17 cellular contexts compared by ENCODE assay signal in the genomic region with DNA sequence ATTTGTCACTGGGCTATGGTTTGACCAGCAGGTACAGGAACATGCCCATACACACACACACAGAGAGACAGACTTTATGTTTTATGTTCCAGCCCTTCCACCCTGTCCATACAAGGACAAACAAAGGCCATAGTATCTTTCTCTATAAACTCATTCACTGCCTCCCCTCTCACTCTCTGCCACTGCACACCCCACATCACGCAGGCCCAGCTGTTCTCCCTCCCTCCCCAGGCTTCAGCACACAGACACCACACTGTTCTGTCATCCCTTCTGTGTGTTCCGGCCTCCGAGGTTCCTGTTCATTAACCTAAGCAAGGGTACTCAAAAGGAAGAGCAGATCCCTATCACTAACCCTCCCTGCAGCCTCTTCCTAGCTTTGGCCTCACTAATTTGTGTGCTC.
"Had no signal": no experiment of that assay in that cellular context is flagged by ENCODE, and none has a peak within 500 bp of the region (broad histone marks: within the 10 kb centered on the region; RNA-seq: fewer than 3 reads in every experiment).

No MANE protein-coding gene starts in this region.

- ATAC-seq: esophagus mucosa; gastroesophageal sphincter; left lobe of liver; right lobe of liver; SK-N-SH treated with all-trans-retinoic acid at 6 μM for 48 hours; stimulated activated naive CD8-positive, alpha-beta T cell treated with anti-CD3 and anti-CD28 coated beads, Interleukin-15, amount 100 ng/mL, for 72 hours; T-cell; WTC11 had no signal

- DNase-seq: activated CD4-positive, alpha-beta memory T cell treated with anti-CD3 and anti-CD28 coated beads for 36 hours; activated CD4-positive, alpha-beta T cell treated with anti-CD3 and anti-CD28 coated beads for 4 hours; activated naive CD8-positive, alpha-beta T cell treated with anti-CD3 and anti-CD28 coated beads for 36 hours; activated T-cell treated with anti-CD3 and anti-CD28 coated beads for 4 hours; amniotic stem cell; central memory CD4-positive, alpha-beta T cell; kidney; right lobe of liver; stimulated activated CD4-positive, alpha-beta T cell treated with anti-CD3 and anti-CD28 coated beads, Interleukin-4, amount 100 ng/mL, for 1 hour; stimulated activated naive CD8-positive, alpha-beta T cell treated with anti-CD3 and anti-CD28 coated beads, Interleukin-15, amount 100 ng/mL, for 72 hours; T-cell had no signal

- H3K27ac ChIP-seq: coronary artery, gastroesophageal sphincter, right lobe of liver had no signal
